Comparison of ENCODE assay signal across 8 cellular contexts in genomic region chr17:75013077-75013391, GRCh38. TPM values are rescaled to one million over a fixed set of nuclear protein-coding genes. Genes with fewer than 3 reads are reported as not detected.
DNase-seq lines count a peak whose midpoint lies in the region; ATAC-seq and TF ChIP-seq lines count a peak whose summit lies in the region.

No MANE protein-coding gene starts in this region.

- 0 to 1% methylated on average over 10 of the region's 10 CpGs for WGBS in lung, 2 donors

- H3K4me1 ChIP-seq in lung (ENCODE audit: control insufficient read depth in 2 of 2, insufficient read depth in 2 of 2, low read length in 2 of 2): peaks cover 0 to 5% of the 10 kb centered on the region in 2 donors

- H3K27me3 Mint-ChIP-seq in activated T-cell treated with anti-CD3 and anti-CD28 coated beads, Interleukin-2, amount 50 U/mL, for 72 hours (ENCODE audit: low read depth): no peaks in the 10 kb centered on the region
- H3K27me3 Mint-ChIP-seq in type B pancreatic cell: no peaks in the 10 kb centered on the region

- H3K4me3 ChIP-seq in astrocyte of the spinal cord (ENCODE audit: low read depth, low read length) (peak overlapping the region; percentile 74), lung (peak overlapping the region; percentile 80)

- no peak for ATAC-seq in activated T-cell treated with anti-CD3 and anti-CD28 coated beads, Interleukin-2, amount 50 U/mL, for 72 hours (replicated peaks in 1 of 2)
- ATAC-seq in lung (ENCODE audit: insufficient read depth, low FRiP score) (no peak), GM18858 (IDR thresholded peaks at IDR 0.05; ENCODE audit: unreplicated experiment) (no peak)

- TF ChIP-seq CTCF in astrocyte of the spinal cord (IDR thresholded peaks at IDR 0.05; ENCODE audit: low read depth, low read length): no peak
- TF ChIP-seq CTCF in lung (IDR thresholded peaks at IDR 0.05; ENCODE audit: control extremely low read depth, extremely low read depth): no peak
- TF ChIP-seq CTCF in type B pancreatic cell (conservative IDR thresholded peaks at IDR 0.05): no peak

- H3K27ac Mint-ChIP-seq in activated T-cell treated with anti-CD3 and anti-CD28 coated beads, Interleukin-2, amount 50 U/mL, for 72 hours: peak overlapping the region; percentile 16
- H3K27ac Mint-ChIP-seq in type B pancreatic cell: peak overlapping the region; percentile 19

- no peaks in the 10 kb centered on the region for H3K9me3 ChIP-seq in lung (ENCODE audit: control insufficient read depth in 2 of 2, insufficient read depth in 1 of 2, low read length in 1 of 2)

- peaks cover 40% of the 10 kb centered on the region for H3K4me1 Mint-ChIP-seq in activated T-cell treated with anti-CD3 and anti-CD28 coated beads, Interleukin-2, amount 50 U/mL, for 72 hours (ENCODE audit: low read depth)
- H3K4me1 Mint-ChIP-seq in type B pancreatic cell (ENCODE audit: unreplicated experiment): peaks cover 22% of the 10 kb centered on the region

- H3K4me3 Mint-ChIP-seq in activated T-cell treated with anti-CD3 and anti-CD28 coated beads, Interleukin-2, amount 50 U/mL, for 72 hours: peak overlapping the region; percentile 79 to 93
- H3K4me3 Mint-ChIP-seq in type B pancreatic cell: peak overlapping the region; percentile 94

- no peaks in the 10 kb centered on the region for H3K27me3 ChIP-seq in lung (ENCODE audit: control insufficient read depth, insufficient read depth)

- peaks cover 6% of the 10 kb centered on the region in 2 donors for H3K36me3 Mint-ChIP-seq in activated T-cell treated with anti-CD3 and anti-CD28 coated beads, Interleukin-2, amount 50 U/mL, for 72 hours (ENCODE audit: insufficient read depth in 2 of 2)
- peaks cover 11% of the 10 kb centered on the region for H3K36me3 Mint-ChIP-seq in type B pancreatic cell

- H3K36me3 ChIP-seq in lung (ENCODE audit: control insufficient read depth in 2 of 2, insufficient read depth in 2 of 2, low read length in 2 of 2): peaks cover 0 to 1% of the 10 kb centered on the region in 2 donors

- DNase-seq in activated T-cell treated with anti-CD3 and anti-CD28 coated beads, Interleukin-2, amount 50 U/mL, for 72 hours: no peak
- no peak for DNase-seq in activated T-cell treated with anti-CD3 and anti-CD28 coated beads for 4 hours
- DNase-seq in astrocyte of the spinal cord (ENCODE audit: low read depth, low spot score): no peak
- DNase-seq in lung (ENCODE audit: low spot score): no peak
- no peak for DNase-seq in type B pancreatic cell (ENCODE audit: extremely low spot score, unreplicated experiment)
- DNase-seq in GM03348 (ENCODE audit: low spot score): no peak
- no peak for DNase-seq in activated effector memory CD4-positive, alpha-beta T cell treated with anti-CD3 and anti-CD28 coated beads, Interleukin-2, amount 50 U/mL, for 16 hours

- in situ Hi-C loops in astrocyte of the spinal cord (cut with HindIII; ENCODE audit: low sequenced_read_pairs): no loop called here

- no peaks in the 10 kb centered on the region for H3K9me3 Mint-ChIP-seq in activated T-cell treated with anti-CD3 and anti-CD28 coated beads, Interleukin-2, amount 50 U/mL, for 72 hours
- H3K9me3 Mint-ChIP-seq in type B pancreatic cell: no peaks in the 10 kb centered on the region

- H3K27ac ChIP-seq in lung (ENCODE audit: low read depth in 1 of 2, low read length in 1 of 2): peak overlapping the region; percentile 88 to 89

RNA-seq across cellular contexts. Expression of gene MRPL58, which starts 0.6 kb away (rescaled TPM):
- total RNA-seq in activated T-cell treated with anti-CD3 and anti-CD28 coated beads, Interleukin-2, amount 50 U/mL, for 72 hours: 10 to 100 TPM; 39.1 to 50.6 TPM
- total RNA-seq in lung (10 to 100 TPM; 14.7 to 33.1 TPM), type B pancreatic cell (ENCODE audit: low replicate concordance) (27.9 and 28.5 TPM in 2 replicates)
- 10 to 100 TPM; 38.3 to 55.5 TPM for polyA plus RNA-seq in lung

RNA-seq across cellular contexts. Expression of gene CDR2L, which starts 25.6 kb away (rescaled TPM):
- under 1 TPM; 0.56 to 0.72 TPM for total RNA-seq in activated T-cell treated with anti-CD3 and anti-CD28 coated beads, Interleukin-2, amount 50 U/mL, for 72 hours
- 10 to 100 TPM; 11.5 to 19.0 TPM for total RNA-seq in lung
- polyA plus RNA-seq in lung: 10 to 100 TPM in 1 of 2 donors, 1 to 10 TPM in 1; 8.5 to 10.9 TPM
- total RNA-seq in type B pancreatic cell (ENCODE audit: low replicate concordance): 34.9 and 96.2 TPM in 2 replicates

RNA-seq across cellular contexts. Expression of gene ATP5PD, which starts 33.7 kb away (rescaled TPM):
- 100 to 1,000 TPM; 125 to 147 TPM for total RNA-seq in activated T-cell treated with anti-CD3 and anti-CD28 coated beads, Interleukin-2, amount 50 U/mL, for 72 hours
- total RNA-seq in lung (100 to 1,000 TPM; 110 to 238 TPM), type B pancreatic cell (ENCODE audit: low replicate concordance) (239 and 287 TPM in 2 replicates)
- 100 to 1,000 TPM; 277 to 736 TPM for polyA plus RNA-seq in lung

RNA-seq across cellular contexts. Expression of gene KCTD2, which starts 34.0 kb away (rescaled TPM):
- 10 to 100 TPM; 21.4 to 24.1 TPM for total RNA-seq in activated T-cell treated with anti-CD3 and anti-CD28 coated beads, Interleukin-2, amount 50 U/mL, for 72 hours
- total RNA-seq in lung: 10 to 100 TPM; 21.0 to 22.3 TPM
- 10 to 100 TPM; 15.1 to 17.8 TPM for polyA plus RNA-seq in lung
- total RNA-seq in type B pancreatic cell (ENCODE audit: low replicate concordance): 22.3 and 26.1 TPM in 2 replicates

RNA-seq across cellular contexts. Expression of gene HID1, which starts 40.5 kb away (rescaled TPM):
- total RNA-seq in activated T-cell treated with anti-CD3 and anti-CD28 coated beads, Interleukin-2, amount 50 U/mL, for 72 hours: 1 to 10 TPM; 7.3 to 7.4 TPM
- total RNA-seq in lung (10 to 100 TPM; 34.8 to 42.1 TPM), type B pancreatic cell (ENCODE audit: low replicate concordance) (36.6 and 106 TPM in 2 replicates)
- 10 to 100 TPM; 15.2 to 23.7 TPM for polyA plus RNA-seq in lung

Comparison
In these comparisons a context has a peak if more than half of its experiments do, and no peak if none do; other contexts are left out.
1. RNA of gene CDR2L, which starts 25.6 kb away (total RNA-seq): 34.9 to 96.2 TPM in type B pancreatic cell and 11.5 to 19.0 TPM in lung; 0.56 to 0.72 TPM in activated T-cell treated with anti-CD3 and anti-CD28 coated beads, Interleukin-2, amount 50 U/mL, for 72 hours; every median in the first group is over 4 times any median in the second.